25 cellular contexts compared by ENCODE assay signal in genomic region chr6:66508433-66508832, GRCh38.
DNase-seq lines count a peak whose midpoint lies in the region; ATAC-seq and TF ChIP-seq lines count a peak whose summit lies in the region.
"Had no signal": no experiment of that assay in that cellular context is flagged by ENCODE, and none has a peak within 500 bp of the region (broad histone marks: within the 10 kb centered on the region; RNA-seq: fewer than 3 reads in every experiment).

No MANE protein-coding gene starts in this region.

- no peak overlapping the region for H3K27ac ChIP-seq in RWPE2 (ENCODE audit: poor library complexity, severe bottlenecking)
- no peak overlapping the region for H3K27ac ChIP-seq in breast epithelium
- H3K27ac ChIP-seq: 22Rv1, body of pancreas, coronary artery, gastroesophageal sphincter had no signal

- H3K36me3 ChIP-seq in RWPE2 (ENCODE audit: low read depth) (no peaks in the 10 kb centered on the region), breast epithelium (no peaks in the 10 kb centered on the region)
- H3K36me3 ChIP-seq: gastroesophageal sphincter had no signal

- CTCF ChIA-PET in activated CD4-positive, alpha-beta T cell treated with anti-CD3 and anti-CD28 coated beads, Interleukin-2, amount 10 ng/mL, durations not matched to agents 7 days and 5 days (lab: Charles Lee), result no interaction called here

- H3K4me1 Mint-ChIP-seq in activated CD4-positive, alpha-beta T cell treated with anti-CD3 and anti-CD28 coated beads, Interleukin-2, amount 10 ng/mL, durations not matched to agents 7 days and 5 days, result no peaks in the 10 kb centered on the region
- H3K4me1 Mint-ChIP-seq: activated naive CD4-positive, alpha-beta T cell treated with anti-CD3 and anti-CD28 coated beads, Interleukin-2, amount 50 U/mL, for 24 hours had no signal

- H3K27me3 ChIP-seq in RWPE2 (ENCODE audit: insufficient read depth, poor library complexity, severe bottlenecking) (peaks cover 5% of the 10 kb centered on the region), breast epithelium (no peaks in the 10 kb centered on the region)
- H3K27me3 ChIP-seq: body of pancreas, gastroesophageal sphincter had no signal

- H3K9me3 Mint-ChIP-seq in activated CD4-positive, alpha-beta T cell treated with anti-CD3 and anti-CD28 coated beads, Interleukin-2, amount 10 ng/mL, durations not matched to agents 7 days and 5 days, result peaks cover 6% of the 10 kb centered on the region
- H3K9me3 Mint-ChIP-seq: nephron had no signal

- peak; percentile 72; the same call in 2 of the 3 replicates for ATAC-seq in RWPE2 (ENCODE audit: low read depth)
- ATAC-seq: activated CD8-positive, alpha-beta T cell treated with anti-CD3 and anti-CD28 coated beads, Interleukin-2, amount 10 ng/mL, durations not matched to agents 7 days and 5 days; activated T-cell treated with anti-CD3 and anti-CD28 coated beads, Interleukin-2, amount 50 U/mL, for 4 hours; body of pancreas; gastroesophageal sphincter; GM12878; left cardiac atrium had no signal

- POLR2A ChIA-PET in activated CD4-positive, alpha-beta T cell treated with anti-CD3 and anti-CD28 coated beads, Interleukin-2, amount 10 ng/mL, durations not matched to agents 7 days and 5 days (lab: Charles Lee), result no interaction called here

- H3K4me3 ChIP-seq in RWPE2 (ENCODE audit: severe bottlenecking) (no peak overlapping the region), fibroblast of mammary gland (ENCODE audit: control insufficient read depth, low read depth, low read length) (no peak overlapping the region), breast epithelium (no peak overlapping the region)
- H3K4me3 ChIP-seq: body of pancreas, coronary artery, gastroesophageal sphincter, GM12878 had no signal

- peaks cover 8% of the 10 kb centered on the region for H3K4me1 ChIP-seq in RWPE2 (ENCODE audit: insufficient read depth, poor library complexity, severe bottlenecking)
- H3K4me1 ChIP-seq in breast epithelium, result no peaks in the 10 kb centered on the region
- H3K4me1 ChIP-seq: body of pancreas, gastroesophageal sphincter had no signal

- TF ChIP-seq CTCF in RWPE2 (IDR thresholded peaks at IDR 0.05; ENCODE audit: poor library complexity, severe bottlenecking), result no peak
- TF ChIP-seq CTCF in fibroblast of mammary gland (conservative IDR thresholded peaks at IDR 0.05; ENCODE audit: control insufficient read depth, insufficient read depth, low read depth, low read length), result no peak
- TF ChIP-seq CTCF in breast epithelium (IDR thresholded peaks at IDR 0.05), result no peak

- no peak overlapping the region for H3K4me3 Mint-ChIP-seq in activated CD4-positive, alpha-beta T cell treated with anti-CD3 and anti-CD28 coated beads, Interleukin-2, amount 10 ng/mL, durations not matched to agents 7 days and 5 days
- H3K4me3 Mint-ChIP-seq: activated CD8-positive, alpha-beta T cell treated with anti-CD3 and anti-CD28 coated beads, Interleukin-2, amount 10 ng/mL, durations not matched to agents 7 days and 5 days; activated naive CD4-positive, alpha-beta T cell treated with anti-CD3 and anti-CD28 coated beads, Interleukin-2, amount 50 U/mL, for 24 hours; activated T-cell treated with anti-CD3 and anti-CD28 coated beads, Interleukin-2, amount 50 U/mL, for 4 hours; nephron had no signal

- H3K9me3 ChIP-seq in RWPE2 (ENCODE audit: severe bottlenecking) (no peaks in the 10 kb centered on the region), breast epithelium (no peaks in the 10 kb centered on the region)
- H3K9me3 ChIP-seq: body of pancreas, gastroesophageal sphincter had no signal

- no peak for TF ChIP-seq POLR2A in breast epithelium (IDR thresholded peaks at IDR 0.05)

- H3K27ac Mint-ChIP-seq in activated CD4-positive, alpha-beta T cell treated with anti-CD3 and anti-CD28 coated beads, Interleukin-2, amount 10 ng/mL, durations not matched to agents 7 days and 5 days, result no peak overlapping the region
- H3K27ac Mint-ChIP-seq: activated CD8-positive, alpha-beta T cell treated with anti-CD3 and anti-CD28 coated beads, Interleukin-2, amount 10 ng/mL, durations not matched to agents 7 days and 5 days; activated naive CD4-positive, alpha-beta T cell treated with anti-CD3 and anti-CD28 coated beads, Interleukin-2, amount 50 U/mL, for 24 hours; nephron had no signal

- intact Hi-C loops in breast epithelium (cut with DNase I; ENCODE audit: low total_unique reads), result no loop called here

- H3K27me3 Mint-ChIP-seq in activated CD4-positive, alpha-beta T cell treated with anti-CD3 and anti-CD28 coated beads, Interleukin-2, amount 10 ng/mL, durations not matched to agents 7 days and 5 days, result no peaks in the 10 kb centered on the region
- H3K27me3 Mint-ChIP-seq: activated naive CD4-positive, alpha-beta T cell treated with anti-CD3 and anti-CD28 coated beads, Interleukin-2, amount 50 U/mL, for 24 hours had no signal

- DNase-seq in NCI-H1105 treated with DMSO at 0.1 percent for 48 hours (lab: John Stamatoyannopoulos, UW) (peak; percentile 45), NCI-H1105 (lab: John Stamatoyannopoulos, UW) (no peak), RWPE2 (ENCODE audit: low spot score) (no peak), fibroblast of mammary gland (ENCODE audit: low read depth) (peak; percentile 21), stromal cell of bone marrow (ENCODE audit: low read depth) (peak; percentile 0), breast epithelium (ENCODE audit: low spot score in 2 of 2) (no peak), OCI-M1 (lab: John Stamatoyannopoulos, UW) (no peak)
- DNase-seq in activated CD4-positive, alpha-beta T cell treated with anti-CD3 and anti-CD28 coated beads, Interleukin-2, amount 10 ng/mL, durations not matched to agents 7 days and 5 days, result no peak
- DNase-seq: activated CD8-positive, alpha-beta T cell treated with anti-CD3 and anti-CD28 coated beads, Interleukin-2, amount 10 ng/mL, durations not matched to agents 7 days and 5 days; activated T-cell treated with anti-CD3 and anti-CD28 coated beads, Interleukin-2, amount 50 U/mL, for 4 hours; body of pancreas; C1 segment of cervical spinal cord; GDM1; left cardiac atrium; MM.1S; NCI-H187 treated with DMSO at 0.1 percent for 48 hours; SHP77 treated with DMSO at 0.1 percent for 48 hours; small intestine; stimulated activated CD4-positive, alpha-beta T cell treated with anti-CD3 and anti-CD28 coated beads, Interleukin-4, amount 100 ng/mL, for 4 hours had no signal

- H3K36me3 Mint-ChIP-seq in activated CD4-positive, alpha-beta T cell treated with anti-CD3 and anti-CD28 coated beads, Interleukin-2, amount 10 ng/mL, durations not matched to agents 7 days and 5 days (ENCODE audit: low read depth), result no peaks in the 10 kb centered on the region
- H3K36me3 Mint-ChIP-seq: activated naive CD4-positive, alpha-beta T cell treated with anti-CD3 and anti-CD28 coated beads, Interleukin-2, amount 50 U/mL, for 24 hours had no signal

Comparison
In these comparisons a context has a peak if more than half of its experiments do, and no peak if none do; other contexts are left out.
1. DNase-seq: peak in NCI-H1105 treated with DMSO at 0.1 percent for 48 hours (single experiment), fibroblast of mammary gland (single experiment) and stromal cell of bone marrow (single experiment); none in NCI-H1105 (single experiment), RWPE2 (single experiment), breast epithelium (0 of 2), OCI-M1 (single experiment) and activated CD4-positive, alpha-beta T cell treated with anti-CD3 and anti-CD28 coated beads, Interleukin-2, amount 10 ng/mL, durations not matched to agents 7 days and 5 days (single experiment).